In the genomic region with DNA sequence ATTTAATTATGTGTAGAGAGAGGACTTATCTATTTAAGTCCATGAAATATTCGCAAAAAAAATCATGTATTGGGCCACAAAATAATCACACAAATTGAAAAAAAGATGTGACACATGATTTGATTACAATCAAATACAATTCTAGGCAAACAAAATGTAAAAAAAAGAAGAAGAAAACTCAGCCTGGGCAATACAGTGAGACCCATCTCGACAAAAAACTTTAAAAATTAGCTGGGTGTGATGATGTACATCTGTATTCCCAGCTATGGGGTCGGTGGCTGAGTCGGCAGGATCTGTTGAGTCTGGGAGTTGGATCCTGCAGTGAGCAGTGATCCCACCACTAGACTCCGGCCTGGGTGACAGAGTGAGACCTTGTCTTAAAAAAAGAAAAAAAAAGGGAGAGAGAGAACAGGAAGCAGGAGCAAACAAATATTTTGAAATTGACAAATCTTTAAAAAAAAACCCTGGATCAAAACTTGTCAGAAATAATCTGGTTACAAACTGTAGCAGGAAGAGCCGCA, we compare ENCODE assay signal across 10 cellular contexts. TPM values are rescaled to one million over a fixed set of nuclear protein-coding genes. Genes with fewer than 3 reads are reported as not detected.
DNase-seq lines count a peak whose midpoint lies in the region; ATAC-seq and TF ChIP-seq lines count a peak whose summit lies in the region.
"Had no signal": no experiment of that assay in that cellular context is flagged by ENCODE, and none has a peak within 500 bp of the region (broad histone marks: within the 10 kb centered on the region; RNA-seq: fewer than 3 reads in every experiment).

No MANE protein-coding gene starts in this region.

- H3K27me3 Mint-ChIP-seq in activated CD4-positive, alpha-beta T cell treated with anti-CD3 and anti-CD28 coated beads, Interleukin-2, amount 10 ng/mL, durations not matched to agents 7 days and 5 days: no peaks in the 10 kb centered on the region
- H3K27me3 Mint-ChIP-seq in activated T-helper 2 cell treated with anti-CD3 and anti-CD28 coated beads, Interferon-gamma antibody, Interleukin-2, Interleukin-4, amounts not matched to agents 10 μg/mL and 5 μg/mL and 100 μg/mL, durations not matched to agents 14 hours and 24 hours and 36 hours (ENCODE audit: low read depth): no peaks in the 10 kb centered on the region

- peak overlapping the region; percentile 100 for H3K27ac Mint-ChIP-seq in activated CD4-positive, alpha-beta T cell treated with anti-CD3 and anti-CD28 coated beads, Interleukin-2, amount 10 ng/mL, durations not matched to agents 7 days and 5 days
- H3K27ac Mint-ChIP-seq in activated T-helper 2 cell treated with anti-CD3 and anti-CD28 coated beads, Interferon-gamma antibody, Interleukin-2, Interleukin-4, amounts not matched to agents 10 μg/mL and 5 μg/mL and 100 μg/mL, durations not matched to agents 14 hours and 24 hours and 36 hours: peak overlapping the region; percentile 81

- peaks cover 53% of the 10 kb centered on the region for H3K4me1 Mint-ChIP-seq in activated CD4-positive, alpha-beta T cell treated with anti-CD3 and anti-CD28 coated beads, Interleukin-2, amount 10 ng/mL, durations not matched to agents 7 days and 5 days
- peaks cover 33% of the 10 kb centered on the region for H3K4me1 Mint-ChIP-seq in activated T-helper 2 cell treated with anti-CD3 and anti-CD28 coated beads, Interferon-gamma antibody, Interleukin-2, Interleukin-4, amounts not matched to agents 10 μg/mL and 5 μg/mL and 100 μg/mL, durations not matched to agents 14 hours and 24 hours and 36 hours (ENCODE audit: low read depth)

- H3K9me3 ChIP-seq in liver (ENCODE audit: control insufficient read depth in 4 of 4, low read length in 3 of 4) (no peaks in the 10 kb centered on the region), stomach smooth muscle (ENCODE audit: control insufficient read depth in 2 of 2, low read length in 2 of 2) (no peaks in the 10 kb centered on the region)

- peak overlapping the region in 1 of 3 donors; percentile 93 for H3K4me3 ChIP-seq in liver (ENCODE audit: low read depth in 1 of 3, low read length in 3 of 3)
- H3K4me3 ChIP-seq in stomach smooth muscle (ENCODE audit: low read length in 2 of 2): no peak overlapping the region

- no peak for DNase-seq in activated CD4-positive, alpha-beta T cell treated with anti-CD3 and anti-CD28 coated beads, Interleukin-2, amount 10 ng/mL, durations not matched to agents 7 days and 5 days
- no peak for DNase-seq in activated CD4-positive, alpha-beta T cell treated with anti-CD3 and anti-CD28 coated beads, Interleukin-2, amount 50 U/mL, for 48 hours
- no peak for DNase-seq in activated T-helper 2 cell treated with anti-CD3 and anti-CD28 coated beads, Interferon-gamma antibody, Interleukin-2, Interleukin-4, amounts not matched to agents 10 μg/mL and 5 μg/mL and 100 μg/mL, durations not matched to agents 14 hours and 24 hours and 36 hours (ENCODE audit: low spot score)
- no peak for DNase-seq in SK-N-DZ (ENCODE audit: low spot score)
- no peak for DNase-seq in KBM-7
- DNase-seq: stimulated activated CD4-positive, alpha-beta T cell treated with anti-CD3 and anti-CD28 coated beads, Interleukin-4, amount 100 ng/mL, for 1 hour had no signal

- H3K36me3 ChIP-seq in liver (ENCODE audit: control insufficient read depth in 4 of 4, insufficient read depth in 3 of 4, low read depth in 1 of 4, low read length in 3 of 4) (no peaks in the 10 kb centered on the region), stomach smooth muscle (ENCODE audit: control insufficient read depth in 2 of 2, insufficient read depth in 2 of 2, low read length in 2 of 2) (no peaks in the 10 kb centered on the region)

- intact Hi-C loops in activated T-helper 2 cell treated with anti-CD3 and anti-CD28 coated beads, Interferon-gamma antibody, Interleukin-2, Interleukin-4, amounts not matched to agents 10 μg/mL and 5 μg/mL and 100 μg/mL, durations not matched to agents 14 hours and 24 hours and 36 hours (cut with micrococcal nuclease): no loop called here

- no peaks in the 10 kb centered on the region for H3K27me3 ChIP-seq in liver (ENCODE audit: control insufficient read depth in 4 of 4, insufficient read depth in 4 of 4, low read length in 3 of 4)
- H3K27me3 ChIP-seq in stomach smooth muscle (ENCODE audit: control insufficient read depth in 1 of 2, insufficient read depth in 2 of 2, low read length in 2 of 2): peaks cover 19 to 68% of the 10 kb centered on the region in 2 donors

- H3K27ac ChIP-seq in liver (ENCODE audit: low read depth in 1 of 2, low read length in 2 of 2) (peak overlapping the region; percentile 92 to 98), stomach smooth muscle (ENCODE audit: low read length) (peak overlapping the region; percentile 71)

- in situ Hi-C loops in KBM-7 (cut with MboI; ENCODE audit: low pct_unique_long_range_greater_than_20kb, low sequenced_read_pairs): no loop called here

- POLR2A ChIA-PET in activated CD4-positive, alpha-beta T cell treated with anti-CD3 and anti-CD28 coated beads, Interleukin-2, amount 10 ng/mL, durations not matched to agents 7 days and 5 days (lab: Charles Lee): interaction anchor here (1.7 kb wide), 1 partner anchor 16 kb away, joined by 6 read pairs; no protein-coding TSS in a partner anchor

- H3K36me3 Mint-ChIP-seq in activated CD4-positive, alpha-beta T cell treated with anti-CD3 and anti-CD28 coated beads, Interleukin-2, amount 10 ng/mL, durations not matched to agents 7 days and 5 days (ENCODE audit: low read depth): peaks cover 28% of the 10 kb centered on the region
- peaks cover 6% of the 10 kb centered on the region for H3K36me3 Mint-ChIP-seq in activated T-helper 2 cell treated with anti-CD3 and anti-CD28 coated beads, Interferon-gamma antibody, Interleukin-2, Interleukin-4, amounts not matched to agents 10 μg/mL and 5 μg/mL and 100 μg/mL, durations not matched to agents 14 hours and 24 hours and 36 hours (ENCODE audit: low read depth)

- no peak for TF ChIP-seq RAD21 in liver (IDR thresholded peaks at IDR 0.05)

- H3K9ac ChIP-seq in liver (ENCODE audit: low read depth in 1 of 2, low read length in 2 of 2) (no peak overlapping the region), stomach smooth muscle (ENCODE audit: low read length in 2 of 2) (no peak overlapping the region)

- no peaks in the 10 kb centered on the region for H3K9me3 Mint-ChIP-seq in activated CD4-positive, alpha-beta T cell treated with anti-CD3 and anti-CD28 coated beads, Interleukin-2, amount 10 ng/mL, durations not matched to agents 7 days and 5 days
- no peaks in the 10 kb centered on the region for H3K9me3 Mint-ChIP-seq in activated T-helper 2 cell treated with anti-CD3 and anti-CD28 coated beads, Interferon-gamma antibody, Interleukin-2, Interleukin-4, amounts not matched to agents 10 μg/mL and 5 μg/mL and 100 μg/mL, durations not matched to agents 14 hours and 24 hours and 36 hours

- peaks cover 0 to 26% (median 14%) of the 10 kb centered on the region in 4 donors for H3K4me1 ChIP-seq in liver (ENCODE audit: control insufficient read depth in 4 of 4, insufficient read depth in 4 of 4, low read length in 3 of 4)
- peaks cover 32% of the 10 kb centered on the region for H3K4me1 ChIP-seq in stomach smooth muscle (ENCODE audit: control insufficient read depth, insufficient read depth, low read length)

- CTCF ChIA-PET in activated CD4-positive, alpha-beta T cell treated with anti-CD3 and anti-CD28 coated beads, Interleukin-2, amount 10 ng/mL, durations not matched to agents 7 days and 5 days (lab: Charles Lee): interaction anchor here (0.7 kb wide), 1 partner anchor 49 kb away, joined by 3 read pairs; no protein-coding TSS in a partner anchor

- H3K4me3 Mint-ChIP-seq in activated CD4-positive, alpha-beta T cell treated with anti-CD3 and anti-CD28 coated beads, Interleukin-2, amount 10 ng/mL, durations not matched to agents 7 days and 5 days: peak overlapping the region; percentile 96
- H3K4me3 Mint-ChIP-seq in activated T-helper 2 cell treated with anti-CD3 and anti-CD28 coated beads, Interferon-gamma antibody, Interleukin-2, Interleukin-4, amounts not matched to agents 10 μg/mL and 5 μg/mL and 100 μg/mL, durations not matched to agents 14 hours and 24 hours and 36 hours (ENCODE audit: low read depth): peak overlapping the region; percentile 91

- 76% methylated on average over 6 of the region's 6 CpGs for WGBS in liver

- TF ChIP-seq CTCF in liver (IDR thresholded peaks at IDR 0.05; ENCODE audit: low read depth, low read length, missing input control): no peak

- no peak for ATAC-seq in GM18520 (IDR thresholded peaks at IDR 0.05; ENCODE audit: unreplicated experiment)

RNA-seq across cellular contexts. Expression of a gene that starts 3.1 kb away (rescaled TPM):
- total RNA-seq in activated CD4-positive, alpha-beta T cell treated with anti-CD3 and anti-CD28 coated beads, Interleukin-2, amount 10 ng/mL, durations not matched to agents 7 days and 5 days: 100 to 1,000 TPM in 1 of 2 experiments, 10 to 100 TPM in 1; 92.2 to 126 TPM
- total RNA-seq in activated T-helper 2 cell treated with anti-CD3 and anti-CD28 coated beads, Interferon-gamma antibody, Interleukin-2, Interleukin-4, amounts not matched to agents 10 μg/mL and 5 μg/mL and 100 μg/mL, durations not matched to agents 14 hours and 24 hours and 36 hours: 35.9 and 36.9 TPM in 2 replicates
- total RNA-seq in liver: 100 to 1,000 TPM in 1 of 2 donors, 10 to 100 TPM in 1; 41.2 to 109 TPM
- polyA plus RNA-seq in liver: 10 to 100 TPM; 34.0 to 89.8 TPM
- polyA plus RNA-seq in SK-N-DZ (2014; cell fraction: cytosol; rRNA removed): 1.6 and 3.1 TPM in 2 replicates
- 3.0 and 4.6 TPM in 2 replicates for polyA plus RNA-seq in SK-N-DZ (2014; cell fraction: nucleus; rRNA removed)

RNA-seq across cellular contexts. Expression of a gene that starts 7.5 kb away (rescaled TPM):
- total RNA-seq in activated CD4-positive, alpha-beta T cell treated with anti-CD3 and anti-CD28 coated beads, Interleukin-2, amount 10 ng/mL, durations not matched to agents 7 days and 5 days: 10 to 100 TPM in 1 of 2 experiments, 1 to 10 TPM in 1; 2.8 to 10.5 TPM
- 3.8 and 8.7 TPM in 2 replicates for total RNA-seq in activated T-helper 2 cell treated with anti-CD3 and anti-CD28 coated beads, Interferon-gamma antibody, Interleukin-2, Interleukin-4, amounts not matched to agents 10 μg/mL and 5 μg/mL and 100 μg/mL, durations not matched to agents 14 hours and 24 hours and 36 hours
- total RNA-seq in liver: 1 to 10 TPM; 1.4 to 1.7 TPM
- 1 to 10 TPM; 1.9 to 2.9 TPM for polyA plus RNA-seq in liver
- polyA plus RNA-seq in SK-N-DZ (2014; cell fraction: cytosol; rRNA removed): 1.1 and 5.1 TPM in 2 replicates
- 4.3 and 7.6 TPM in 2 replicates for polyA plus RNA-seq in SK-N-DZ (2014; cell fraction: nucleus; rRNA removed)

RNA-seq across cellular contexts. Expression of a gene that starts 12.8 kb away (rescaled TPM):
- 10 to 100 TPM; 15.6 to 16.0 TPM for total RNA-seq in activated CD4-positive, alpha-beta T cell treated with anti-CD3 and anti-CD28 coated beads, Interleukin-2, amount 10 ng/mL, durations not matched to agents 7 days and 5 days
- total RNA-seq in activated T-helper 2 cell treated with anti-CD3 and anti-CD28 coated beads, Interferon-gamma antibody, Interleukin-2, Interleukin-4, amounts not matched to agents 10 μg/mL and 5 μg/mL and 100 μg/mL, durations not matched to agents 14 hours and 24 hours and 36 hours: 3.0 and 3.3 TPM in 2 replicates
- under 1 TPM in 1 of 2 donors, not detected in 1; 0.08 TPM for total RNA-seq in liver
- under 1 TPM; 0.08 to 0.16 TPM for polyA plus RNA-seq in liver
- not detected in 2 replicates for polyA plus RNA-seq in SK-N-DZ (2014; cell fraction: cytosol; rRNA removed)
- polyA plus RNA-seq in SK-N-DZ (2014; cell fraction: nucleus; rRNA removed): 0.13 TPM in 1 of 2 replicates, not detected in the other
- total RNA-seq: lung microvascular endothelial cell had no signal

RNA-seq across cellular contexts. Expression of a gene that starts 24.9 kb away (rescaled TPM):
- total RNA-seq in activated CD4-positive, alpha-beta T cell treated with anti-CD3 and anti-CD28 coated beads, Interleukin-2, amount 10 ng/mL, durations not matched to agents 7 days and 5 days: 100 to 1,000 TPM; 110 to 133 TPM
- 112 and 115 TPM in 2 replicates for total RNA-seq in activated T-helper 2 cell treated with anti-CD3 and anti-CD28 coated beads, Interferon-gamma antibody, Interleukin-2, Interleukin-4, amounts not matched to agents 10 μg/mL and 5 μg/mL and 100 μg/mL, durations not matched to agents 14 hours and 24 hours and 36 hours
- total RNA-seq in liver: 10 to 100 TPM; 15.2 to 30.8 TPM
- polyA plus RNA-seq in liver: 10 to 100 TPM; 12.0 to 12.5 TPM
- 120 and 139 TPM in 2 replicates for polyA plus RNA-seq in SK-N-DZ (2014; cell fraction: cytosol; rRNA removed)
- 392 and 416 TPM in 2 replicates for polyA plus RNA-seq in SK-N-DZ (2014; cell fraction: nucleus; rRNA removed)

RNA-seq across cellular contexts. Expression of a gene that starts 25.4 kb away (rescaled TPM):
- total RNA-seq in activated CD4-positive, alpha-beta T cell treated with anti-CD3 and anti-CD28 coated beads, Interleukin-2, amount 10 ng/mL, durations not matched to agents 7 days and 5 days: 100 to 1,000 TPM; 130 to 139 TPM
- 77.2 and 81.8 TPM in 2 replicates for total RNA-seq in activated T-helper 2 cell treated with anti-CD3 and anti-CD28 coated beads, Interferon-gamma antibody, Interleukin-2, Interleukin-4, amounts not matched to agents 10 μg/mL and 5 μg/mL and 100 μg/mL, durations not matched to agents 14 hours and 24 hours and 36 hours
- 10 to 100 TPM; 24.0 to 27.9 TPM for total RNA-seq in liver
- 10 to 100 TPM; 16.7 to 35.6 TPM for polyA plus RNA-seq in liver
- 22.3 and 32.0 TPM in 2 replicates for polyA plus RNA-seq in SK-N-DZ (2014; cell fraction: cytosol; rRNA removed)
- polyA plus RNA-seq in SK-N-DZ (2014; cell fraction: nucleus; rRNA removed): 426 and 427 TPM in 2 replicates
